1 cellular context compared by ENCODE assay signal in genomic region chr19:55115446-55116065, GRCh38.
TF ChIP-seq lines count a peak whose summit lies in the region.

No MANE protein-coding gene starts in this region.

TF ChIP-seq in WTC11, 78 proteins besides CTCF, POLR2A, EP300 and RAD21 (continued from another document):
- TF ChIP-seq E2F1 (CRISPR knock-in tag; IDR thresholded peaks at IDR 0.05): no peak
- TF ChIP-seq MAX (CRISPR knock-in tag; IDR thresholded peaks at IDR 0.05): no peak
- TF ChIP-seq ETV6 (CRISPR knock-in tag; IDR thresholded peaks at IDR 0.05): no peak
